Comparison of ENCODE assay signal across 21 cellular contexts in genomic region chr11:26703792-26704191, GRCh38. TPM values are rescaled to one million over a fixed set of nuclear protein-coding genes. Genes with fewer than 3 reads are reported as not detected.
"Had no signal": no experiment of that assay in that cellular context is flagged by ENCODE, and none has a peak within 500 bp of the region (broad histone marks: within the 10 kb centered on the region; RNA-seq: fewer than 3 reads in every experiment).

No MANE protein-coding gene starts in this region.

- H3K4me3 ChIP-seq: cardiac muscle cell, gastrocnemius medialis, left ventricle myocardium inferior, pancreas, right lobe of liver, spleen, tibial artery had no signal

- H3K36me3 Mint-ChIP-seq: activated CD4-positive, alpha-beta memory T cell treated with anti-CD3 and anti-CD28 coated beads for 36 hours; activated naive CD8-positive, alpha-beta T cell; naive thymus-derived CD8-positive, alpha-beta T cell; stimulated activated naive B cell treated with anti-CD40 and anti-IgM and Interleukin-4, amounts not matched to agents 10 μg/mL and 1 μg/mL and 100 μg/mL, for 72 hours; WTC11 had no signal

- H3K9me3 Mint-ChIP-seq: activated CD4-positive, alpha-beta memory T cell treated with anti-CD3 and anti-CD28 coated beads for 36 hours; stimulated activated naive B cell treated with anti-CD40 and anti-IgM and Interleukin-4, amounts not matched to agents 10 μg/mL and 1 μg/mL and 100 μg/mL, for 72 hours; T-helper 2 cell treated with Interferon-gamma antibody and Interleukin-4, amounts not matched to agents 5 μg/mL and 100 μg/mL, for 36 hours; WTC11 had no signal

- H3K4me1 ChIP-seq: gastrocnemius medialis, pancreas, right lobe of liver, spleen, tibial artery had no signal

- DNase-seq: activated CD4-positive, alpha-beta memory T cell treated with anti-CD3 and anti-CD28 coated beads for 36 hours; activated CD4-positive, alpha-beta T cell treated with anti-CD3 and anti-CD28 coated beads for 36 hours; amniotic stem cell; erythroblast; gastrocnemius medialis; head of caudate nucleus; kidney; left ventricle myocardium inferior; naive thymus-derived CD8-positive, alpha-beta T cell; pancreas; right lobe of liver; spleen; stimulated activated naive B cell treated with anti-CD40 and anti-IgM and Interleukin-4, amounts not matched to agents 10 μg/mL and 1 μg/mL and 100 μg/mL, for 72 hours; substantia nigra; tibial artery had no signal

- H3K4me1 Mint-ChIP-seq: activated CD4-positive, alpha-beta T cell treated with anti-CD3 and anti-CD28 coated beads for 36 hours; naive thymus-derived CD8-positive, alpha-beta T cell; stimulated activated naive B cell treated with anti-CD40 and anti-IgM and Interleukin-4, amounts not matched to agents 10 μg/mL and 1 μg/mL and 100 μg/mL, for 72 hours had no signal

- H3K4me3 Mint-ChIP-seq: activated CD4-positive, alpha-beta memory T cell treated with anti-CD3 and anti-CD28 coated beads for 36 hours; activated CD4-positive, alpha-beta T cell treated with anti-CD3 and anti-CD28 coated beads for 36 hours; activated naive CD8-positive, alpha-beta T cell; naive thymus-derived CD8-positive, alpha-beta T cell; stimulated activated naive B cell treated with anti-CD40 and anti-IgM and Interleukin-4, amounts not matched to agents 10 μg/mL and 1 μg/mL and 100 μg/mL, for 72 hours; T-helper 2 cell treated with Interferon-gamma antibody and Interleukin-4, amounts not matched to agents 5 μg/mL and 100 μg/mL, for 36 hours; WTC11 had no signal

- H3K27me3 Mint-ChIP-seq: activated CD4-positive, alpha-beta memory T cell treated with anti-CD3 and anti-CD28 coated beads for 36 hours; activated CD4-positive, alpha-beta T cell treated with anti-CD3 and anti-CD28 coated beads for 36 hours; activated naive CD8-positive, alpha-beta T cell; naive thymus-derived CD8-positive, alpha-beta T cell; stimulated activated naive B cell treated with anti-CD40 and anti-IgM and Interleukin-4, amounts not matched to agents 10 μg/mL and 1 μg/mL and 100 μg/mL, for 72 hours had no signal

- H3K27me3 ChIP-seq: cardiac muscle cell, gastrocnemius medialis, neutrophil, pancreas, right lobe of liver, spleen, tibial artery had no signal

- H3K9me3 ChIP-seq: gastrocnemius medialis, left ventricle myocardium inferior, neutrophil, pancreas, right lobe of liver, spleen, tibial artery had no signal

- H3K27ac ChIP-seq: cardiac muscle cell, gastrocnemius medialis, left ventricle myocardium inferior, neutrophil, pancreas, right lobe of liver, spleen, tibial artery had no signal

- H3K27ac Mint-ChIP-seq: activated CD4-positive, alpha-beta memory T cell treated with anti-CD3 and anti-CD28 coated beads for 36 hours; activated CD4-positive, alpha-beta T cell treated with anti-CD3 and anti-CD28 coated beads for 36 hours; activated naive CD8-positive, alpha-beta T cell; naive thymus-derived CD8-positive, alpha-beta T cell; stimulated activated naive B cell treated with anti-CD40 and anti-IgM and Interleukin-4, amounts not matched to agents 10 μg/mL and 1 μg/mL and 100 μg/mL, for 72 hours; T-helper 2 cell treated with Interferon-gamma antibody and Interleukin-4, amounts not matched to agents 5 μg/mL and 100 μg/mL, for 36 hours; WTC11 had no signal

- H3K36me3 ChIP-seq: cardiac muscle cell, gastrocnemius medialis, left ventricle myocardium inferior, neutrophil, pancreas, right lobe of liver, spleen, tibial artery had no signal

RNA-seq across cellular contexts. Expression of gene SLC5A12, which starts 18.1 kb away (rescaled TPM):
- total RNA-seq: activated CD4-positive, alpha-beta memory T cell treated with anti-CD3 and anti-CD28 coated beads for 36 hours; activated CD4-positive, alpha-beta T cell treated with anti-CD3 and anti-CD28 coated beads for 36 hours; gastrocnemius medialis; left ventricle myocardium inferior; mammary epithelial cell; naive thymus-derived CD8-positive, alpha-beta T cell had no signal
- polyA plus RNA-seq: mammary epithelial cell; naive thymus-derived CD8-positive, alpha-beta T cell; pancreas had no signal
